17 cellular contexts compared by ENCODE assay signal in genomic region chr10:74927701-74928100, GRCh38.
DNase-seq lines count a peak whose midpoint lies in the region; ATAC-seq and TF ChIP-seq lines count a peak whose summit lies in the region.
"Had no signal": no experiment of that assay in that cellular context is flagged by ENCODE, and none has a peak within 500 bp of the region (broad histone marks: within the 10 kb centered on the region; RNA-seq: fewer than 3 reads in every experiment).

No MANE protein-coding gene starts in this region.

- CTCF ChIA-PET in A673 (lab: Charles Lee) = interaction anchor here (0.7 kb wide), 1 partner anchor 13 kb away, joined by 3 read pairs; no protein-coding TSS in a partner anchor

- H3K36me3 ChIP-seq in uterus (no peaks in the 10 kb centered on the region), A673 (ENCODE audit: insufficient read depth, low read length, poor library complexity, severe bottlenecking) (no peaks in the 10 kb centered on the region)
- H3K36me3 ChIP-seq: right lobe of liver, tibial artery, WERI-Rb-1 had no signal

- POLR2A ChIA-PET in A673 (lab: Charles Lee; ENCODE audit: low non-redundant PET) = no interaction called here

- peaks cover 14% of the 10 kb centered on the region for H3K36me3 Mint-ChIP-seq in memory B cell

- H3K4me3 Mint-ChIP-seq in memory B cell = no peak overlapping the region
- H3K4me3 Mint-ChIP-seq: activated naive CD8-positive, alpha-beta T cell treated with anti-CD3 and anti-CD28 coated beads, Interleukin-2, amount 50 U/mL, for 24 hours had no signal

- peaks cover 24% of the 10 kb centered on the region for H3K4me1 Mint-ChIP-seq in memory B cell

- H3K9me3 ChIP-seq in right cardiac atrium (ENCODE audit: control insufficient read depth, low read length) = no peaks in the 10 kb centered on the region
- H3K9me3 ChIP-seq in uterus = no peaks in the 10 kb centered on the region
- no peaks in the 10 kb centered on the region for H3K9me3 ChIP-seq in A673 (ENCODE audit: low read depth, low read length, poor library complexity, severe bottlenecking)
- H3K9me3 ChIP-seq: right lobe of liver, tibial artery had no signal

- no peak for TF ChIP-seq POLR2A in uterus (IDR thresholded peaks at IDR 0.05)

- no peak overlapping the region for H3K4me3 ChIP-seq in right cardiac atrium (ENCODE audit: low read length)
- H3K4me3 ChIP-seq in coronary artery = no peak overlapping the region
- no peak overlapping the region for H3K4me3 ChIP-seq in uterus
- no peak overlapping the region for H3K4me3 ChIP-seq in A673 (ENCODE audit: low read depth, low read length, poor library complexity, severe bottlenecking)
- H3K4me3 ChIP-seq: GM12878, right lobe of liver, tibial artery had no signal

- no TSS peak for BruUV-seq in A673 (replicated peaks; lab: Mats Ljungman, UMichigan)

- no peaks in the 10 kb centered on the region for H3K9me3 Mint-ChIP-seq in memory B cell
- H3K9me3 Mint-ChIP-seq: activated naive CD8-positive, alpha-beta T cell treated with anti-CD3 and anti-CD28 coated beads, Interleukin-2, amount 50 U/mL, for 24 hours had no signal

- WGBS in right cardiac atrium = 79% methylated on average over 2 of the region's 2 CpGs

- no peak for TF ChIP-seq CTCF in coronary artery (IDR thresholded peaks at IDR 0.05)
- no peak for TF ChIP-seq CTCF in uterus (IDR thresholded peaks at IDR 0.05)
- no peak for TF ChIP-seq CTCF in A673 (conservative IDR thresholded peaks at IDR 0.05; ENCODE audit: low read depth, low read length)

- H3K27me3 ChIP-seq in right cardiac atrium (ENCODE audit: control insufficient read depth, insufficient read depth) = no peaks in the 10 kb centered on the region
- no peaks in the 10 kb centered on the region for H3K27me3 ChIP-seq in uterus
- H3K27me3 ChIP-seq in A673 (replicated peaks; ENCODE audit: insufficient read depth, low read depth, low read length, poor library complexity) = no peaks in the 10 kb centered on the region
- H3K27me3 ChIP-seq: right lobe of liver, tibial artery had no signal

- H3K27ac ChIP-seq in right cardiac atrium (ENCODE audit: low read length) (peak overlapping the region; percentile 7), coronary artery (peak overlapping the region; percentile 42 to 61), uterus (peak overlapping the region; percentile 70 to 74), A673 (ENCODE audit: low read depth, low read length, poor library complexity, severe bottlenecking) (no peak overlapping the region)
- H3K27ac ChIP-seq: right lobe of liver, WERI-Rb-1 had no signal

- peak overlapping the region; percentile 37 for H3K27ac Mint-ChIP-seq in memory B cell
- H3K27ac Mint-ChIP-seq: activated naive CD8-positive, alpha-beta T cell treated with anti-CD3 and anti-CD28 coated beads, Interleukin-2, amount 50 U/mL, for 24 hours had no signal

- ATAC-seq in right cardiac atrium (no peak), memory B cell (ENCODE audit: low read depth) (no peak)
- ATAC-seq: activated naive CD8-positive, alpha-beta T cell treated with anti-CD3 and anti-CD28 coated beads, Interleukin-2, amount 50 U/mL, for 24 hours; GM12878 had no signal

- intact Hi-C loops in right cardiac atrium (cut with DNase I) (no loop called here), cardiac septum (cut with DNase I) (no loop called here), uterus (cut with DNase I; ENCODE audit: low total_unique reads) (no loop called here), A673 (cut with micrococcal nuclease; ENCODE audit: unreplicated experiment) (no loop called here)

- no peaks in the 10 kb centered on the region for H3K27me3 Mint-ChIP-seq in memory B cell
- H3K27me3 Mint-ChIP-seq: activated naive CD8-positive, alpha-beta T cell treated with anti-CD3 and anti-CD28 coated beads, Interleukin-2, amount 50 U/mL, for 24 hours had no signal

- H3K4me1 ChIP-seq in right cardiac atrium (ENCODE audit: control insufficient read depth, insufficient read depth, low read length) = peaks cover 11% of the 10 kb centered on the region
- peaks cover 4 to 17% of the 10 kb centered on the region in 2 donors for H3K4me1 ChIP-seq in uterus
- H3K4me1 ChIP-seq in A673 (ENCODE audit: insufficient read depth, low read length, poor library complexity, severe bottlenecking) = peaks cover 55% of the 10 kb centered on the region

- no peak for DNase-seq in right cardiac atrium
- DNase-seq in cardiac septum (ENCODE audit: low spot score) = no peak
- DNase-seq in coronary artery (ENCODE audit: low spot score) = no peak
- no peak for DNase-seq in memory B cell (ENCODE audit: low spot score in 2 of 2)
- DNase-seq in uterus = no peak
- no peak for DNase-seq in DMS53 treated with DMSO at 0.1 percent for 48 hours (lab: John Stamatoyannopoulos, UW; ENCODE audit: unreplicated experiment)
- DNase-seq in LoVo (ENCODE audit: low spot score) = no peak
- no peak for DNase-seq in A673 (ENCODE audit: low spot score)
- DNase-seq: activated naive CD8-positive, alpha-beta T cell treated with anti-CD3 and anti-CD28 coated beads, Interleukin-2, amount 50 U/mL, for 24 hours; DMS 273 treated with DMSO at 0.1 percent for 48 hours; effector memory CD4-positive, alpha-beta T cell; NCI-H1105 treated with DMSO at 0.1 percent for 48 hours; NCI-H774; right lobe of liver; tibial artery; WERI-Rb-1 had no signal
